Comparison of ENCODE assay signal across 12 cellular contexts in the genomic region with DNA sequence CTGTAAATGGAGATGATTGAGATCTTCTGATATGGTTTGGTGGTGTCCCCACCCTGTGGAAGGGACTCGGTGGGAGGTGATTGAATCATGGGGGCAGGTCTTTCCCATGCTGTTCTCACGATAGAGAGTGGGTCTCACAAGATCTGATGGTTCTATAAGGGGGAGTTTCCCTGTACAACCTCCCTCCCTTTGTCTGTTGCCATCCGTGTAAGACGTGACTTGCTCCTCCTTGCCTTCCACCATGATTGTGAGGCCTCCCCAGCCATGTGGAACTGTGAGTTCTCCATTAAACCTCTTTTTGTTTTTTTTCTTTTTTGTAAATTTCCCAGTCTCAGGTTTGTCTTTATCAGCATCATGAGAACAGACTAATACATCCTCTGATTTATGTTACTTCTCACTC. TPM values are rescaled to one million over a fixed set of nuclear protein-coding genes. Genes with fewer than 3 reads are reported as not detected.
"Had no signal": no experiment of that assay in that cellular context is flagged by ENCODE, and none has a peak within 500 bp of the region (broad histone marks: within the 10 kb centered on the region; RNA-seq: fewer than 3 reads in every experiment).

No MANE protein-coding gene starts in this region.

RNA-seq across cellular contexts. Expression of gene PAGE5, which starts 55.1 kb away (rescaled TPM):
- total RNA-seq: stomach, subcutaneous adipose tissue, suprapubic skin, temporal lobe, thoracic aorta, thyroid gland, tibial nerve, transverse colon, upper lobe of right lung, ureter, urinary bladder, vagina had no signal
- polyA plus RNA-seq: stomach, urinary bladder had no signal
